38 cellular contexts compared by ENCODE assay signal in genomic region chr20:47004179-47004578, GRCh38.
"Had no signal": no experiment of that assay in that cellular context is flagged by ENCODE, and none has a peak within 500 bp of the region (broad histone marks: within the 10 kb centered on the region; RNA-seq: fewer than 3 reads in every experiment).

No MANE protein-coding gene starts in this region.

- H3K9me3 Mint-ChIP-seq: central memory CD8-positive, alpha-beta T cell had no signal

- H3K36me3 Mint-ChIP-seq: activated naive CD4-positive, alpha-beta T cell treated with anti-CD3 and anti-CD28 coated beads, Interleukin-2, amount 50 U/mL, for 24 hours; activated naive CD8-positive, alpha-beta T cell; activated naive CD8-positive, alpha-beta T cell treated with anti-CD3 and anti-CD28 coated beads, Interleukin-2, amount 10 ng/mL, durations not matched to agents 7 days and 5 days; T-cell had no signal

- H3K36me3 ChIP-seq: ascending aorta, cardiac muscle cell had no signal

- H3K9me3 ChIP-seq: ascending aorta had no signal

- H3K27ac ChIP-seq: ascending aorta, cardiac muscle cell, WERI-Rb-1 had no signal

- H3K4me1 ChIP-seq: ascending aorta had no signal

- H3K4me3 ChIP-seq: ascending aorta, cardiac muscle cell had no signal

- H3K4me1 Mint-ChIP-seq: activated CD4-positive, alpha-beta T cell treated with anti-CD3 and anti-CD28 coated beads for 36 hours; activated naive CD4-positive, alpha-beta T cell treated with anti-CD3 and anti-CD28 coated beads, Interleukin-2, amount 50 U/mL, for 24 hours; activated naive CD8-positive, alpha-beta T cell treated with anti-CD3 and anti-CD28 coated beads, Interleukin-2, amount 50 U/mL, for 24 hours; central memory CD8-positive, alpha-beta T cell; T-helper 17 cell; WTC11 had no signal

- H3K4me3 Mint-ChIP-seq: activated CD4-positive, alpha-beta memory T cell treated with anti-CD3 and anti-CD28 coated beads, Interleukin-2, amount 10 ng/mL, durations not matched to agents 7 days and 5 days; activated CD4-positive, alpha-beta T cell treated with anti-CD3 and anti-CD28 coated beads for 36 hours; activated CD4-positive, alpha-beta T cell treated with anti-CD3 and anti-CD28 coated beads, Interleukin-2, amount 10 ng/mL, durations not matched to agents 7 days and 5 days; activated CD8-positive, alpha-beta memory T cell treated with anti-CD3 and anti-CD28 coated beads, Interleukin-2, amount 10 ng/mL, durations not matched to agents 7 days and 5 days; activated CD8-positive, alpha-beta T cell treated with anti-CD3 and anti-CD28 coated beads, Interleukin-2, amount 10 ng/mL, durations not matched to agents 7 days and 5 days; activated naive CD4-positive, alpha-beta T cell treated with anti-CD3 and anti-CD28 coated beads, Interleukin-2, amount 10 ng/mL, durations not matched to agents 7 days and 5 days; activated naive CD4-positive, alpha-beta T cell treated with anti-CD3 and anti-CD28 coated beads, Interleukin-2, amount 50 U/mL, for 24 hours; activated naive CD8-positive, alpha-beta T cell; activated naive CD8-positive, alpha-beta T cell treated with anti-CD3 and anti-CD28 coated beads, Interleukin-2, amount 10 ng/mL, durations not matched to agents 7 days and 5 days; activated naive CD8-positive, alpha-beta T cell treated with anti-CD3 and anti-CD28 coated beads, Interleukin-2, amount 50 U/mL, for 24 hours; activated T-cell treated with anti-CD3 and anti-CD28 coated beads, Interleukin-2, amount 50 U/mL, for 24 hours; activated T-cell treated with anti-CD3 and anti-CD28 coated beads, Interleukin-2, amount 50 U/mL, for 72 hours; activated T-helper 1 cell treated with anti-CD3 and anti-CD28 coated beads, Interleukin-12 subunit alpha, Interleukin-12 subunit beta, Interleukin-2, Interleukin-4 antibody, amounts not matched to agents 30 ng/mL and 10 ng/mL and 1 ng/mL, durations not matched to agents 14 hours and 24 hours and 36 hours; brain; central memory CD8-positive, alpha-beta T cell; T-cell; T-helper 17 cell; WTC11 had no signal

- H3K27me3 ChIP-seq: ascending aorta, cardiac muscle cell had no signal

- ATAC-seq: activated CD4-positive, alpha-beta T cell treated with anti-CD3 and anti-CD28 coated beads for 36 hours; activated CD4-positive, CD25-positive, alpha-beta regulatory T cell treated with anti-CD3 and anti-CD28 coated beads, Interleukin-2, amount 50 U/mL, for 24 hours; activated CD8-positive, alpha-beta memory T cell treated with anti-CD3 and anti-CD28 coated beads, Interleukin-2, amount 10 ng/mL, durations not matched to agents 7 days and 5 days; activated CD8-positive, alpha-beta T cell treated with anti-CD3 and anti-CD28 coated beads, Interleukin-2, amount 10 ng/mL, durations not matched to agents 7 days and 5 days; activated naive CD8-positive, alpha-beta T cell treated with anti-CD3 and anti-CD28 coated beads, Interleukin-2, amount 50 U/mL, for 24 hours; activated T-cell treated with anti-CD3 and anti-CD28 coated beads, Interleukin-2, amount 50 U/mL, for 72 hours; T-cell; T-helper 17 cell; WTC11 had no signal

- H3K27ac Mint-ChIP-seq: activated CD4-positive, alpha-beta memory T cell treated with anti-CD3 and anti-CD28 coated beads, Interleukin-2, amount 10 ng/mL, durations not matched to agents 7 days and 5 days; activated CD4-positive, alpha-beta T cell treated with anti-CD3 and anti-CD28 coated beads for 36 hours; activated CD4-positive, alpha-beta T cell treated with anti-CD3 and anti-CD28 coated beads, Interleukin-2, amount 10 ng/mL, durations not matched to agents 7 days and 5 days; activated CD8-positive, alpha-beta memory T cell treated with anti-CD3 and anti-CD28 coated beads, Interleukin-2, amount 10 ng/mL, durations not matched to agents 7 days and 5 days; activated CD8-positive, alpha-beta T cell treated with anti-CD3 and anti-CD28 coated beads, Interleukin-2, amount 10 ng/mL, durations not matched to agents 7 days and 5 days; activated naive CD4-positive, alpha-beta T cell treated with anti-CD3 and anti-CD28 coated beads, Interleukin-2, amount 10 ng/mL, durations not matched to agents 7 days and 5 days; activated naive CD4-positive, alpha-beta T cell treated with anti-CD3 and anti-CD28 coated beads, Interleukin-2, amount 50 U/mL, for 24 hours; activated naive CD8-positive, alpha-beta T cell; activated naive CD8-positive, alpha-beta T cell treated with anti-CD3 and anti-CD28 coated beads, Interleukin-2, amount 10 ng/mL, durations not matched to agents 7 days and 5 days; activated naive CD8-positive, alpha-beta T cell treated with anti-CD3 and anti-CD28 coated beads, Interleukin-2, amount 50 U/mL, for 24 hours; activated T-cell treated with anti-CD3 and anti-CD28 coated beads, Interleukin-2, amount 50 U/mL, for 24 hours; activated T-helper 1 cell treated with anti-CD3 and anti-CD28 coated beads, Interleukin-12 subunit alpha, Interleukin-12 subunit beta, Interleukin-2, Interleukin-4 antibody, amounts not matched to agents 30 ng/mL and 10 ng/mL and 1 ng/mL, durations not matched to agents 14 hours and 24 hours and 36 hours; activated T-helper 2 cell treated with anti-CD3 and anti-CD28 coated beads, Interferon-gamma antibody, Interleukin-2, Interleukin-4, amounts not matched to agents 10 μg/mL and 5 μg/mL and 100 μg/mL, durations not matched to agents 14 hours and 24 hours and 36 hours; brain; T-cell; T-helper 17 cell; WTC11 had no signal

- FAIRE-seq: bronchial epithelial cell, TTC549 had no signal

- DNase-seq: activated CD4-positive, alpha-beta memory T cell treated with anti-CD3 and anti-CD28 coated beads, Interleukin-2, amount 10 ng/mL, durations not matched to agents 7 days and 5 days; activated CD4-positive, alpha-beta T cell treated with anti-CD3 and anti-CD28 coated beads for 1 hour; activated CD4-positive, alpha-beta T cell treated with anti-CD3 and anti-CD28 coated beads for 36 hours; activated CD4-positive, alpha-beta T cell treated with anti-CD3 and anti-CD28 coated beads for 48 hours; activated CD4-positive, alpha-beta T cell treated with anti-CD3 and anti-CD28 coated beads, Interleukin-2, amount 10 ng/mL, durations not matched to agents 7 days and 5 days; activated CD4-positive, alpha-beta T cell treated with anti-CD3 and anti-CD28 coated beads, Interleukin-2, amount 50 U/mL, for 48 hours; activated CD4-positive, CD25-positive, alpha-beta regulatory T cell; activated CD8-positive, alpha-beta memory T cell treated with anti-CD3 and anti-CD28 coated beads for 24 hours; activated CD8-positive, alpha-beta memory T cell treated with anti-CD3 and anti-CD28 coated beads, Interleukin-2, amount 10 ng/mL, durations not matched to agents 7 days and 5 days; activated CD8-positive, alpha-beta memory T cell treated with anti-CD3 and anti-CD28 coated beads, Interleukin-2, amount 50 U/mL, for 48 hours; activated CD8-positive, alpha-beta T cell treated with anti-CD3 and anti-CD28 coated beads, Interleukin-2, amount 10 ng/mL, durations not matched to agents 7 days and 5 days; activated effector memory CD4-positive, alpha-beta T cell treated with Interleukin-2 at 50 U/mL for 16 hours; activated gamma-delta T cell; activated naive CD4-positive, alpha-beta T cell treated with anti-CD3 and anti-CD28 coated beads, Interleukin-2, amount 10 ng/mL, durations not matched to agents 7 days and 5 days; activated naive CD4-positive, alpha-beta T cell treated with Interleukin-2 at 50 U/mL for 16 hours; activated naive CD8-positive, alpha-beta T cell treated with anti-CD3 and anti-CD28 coated beads, Interleukin-2, amount 10 ng/mL, durations not matched to agents 7 days and 5 days; activated naive CD8-positive, alpha-beta T cell treated with anti-CD3 and anti-CD28 coated beads, Interleukin-2, amount 50 U/mL, for 24 hours; activated T-cell treated with anti-CD3 and anti-CD28 coated beads, Interleukin-2, amount 50 U/mL, for 24 hours; activated T-cell treated with anti-CD3 and anti-CD28 coated beads, Interleukin-2, amount 50 U/mL, for 72 hours; amygdala; anterior cingulate cortex; caudate nucleus; cerebellar nuclear complex; T-cell; T-helper 17 cell; WERI-Rb-1 had no signal
